Comparison of ENCODE assay signal across 8 cellular contexts in the genomic region with DNA sequence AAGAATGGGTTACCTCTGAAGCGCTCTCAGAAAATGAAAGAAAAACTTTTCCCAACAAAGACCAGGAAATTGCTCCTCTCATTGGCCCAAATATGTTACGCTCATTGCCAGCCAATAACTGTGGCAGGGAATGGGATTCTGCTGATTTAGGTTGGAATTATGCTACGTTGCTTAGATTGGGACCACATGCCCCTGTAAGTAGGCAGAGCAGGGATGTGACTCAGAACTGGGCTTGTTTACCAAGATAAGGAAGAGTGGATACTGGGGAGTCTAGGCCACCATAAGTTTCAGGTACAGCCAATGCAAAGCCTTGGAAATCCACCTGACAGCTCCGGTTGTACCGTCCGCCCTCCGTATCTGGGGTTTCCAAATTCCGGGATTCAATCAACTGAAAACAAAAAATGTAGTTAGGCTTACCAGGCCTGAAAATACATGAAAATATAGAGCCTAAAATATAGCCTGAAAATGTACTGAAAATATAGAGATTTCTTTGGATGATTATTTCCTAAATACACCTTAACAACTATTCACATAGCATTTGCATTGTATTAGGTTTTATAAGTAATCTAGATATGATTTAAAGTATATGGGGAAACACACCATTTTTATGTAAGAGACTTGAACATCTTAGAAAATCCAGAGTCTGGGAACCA. TPM values are rescaled to one million over a fixed set of nuclear protein-coding genes. Genes with fewer than 3 reads are reported as not detected.
A peak's percentile ranks its signal among the peaks of the same experiment; 100 is the strongest.
DNase-seq lines count a peak whose midpoint lies in the region; ATAC-seq and TF ChIP-seq lines count a peak whose summit lies in the region.
"Had no signal": no experiment of that assay in that cellular context is flagged by ENCODE, and none has a peak within 500 bp of the region (broad histone marks: within the 10 kb centered on the region; RNA-seq: fewer than 3 reads in every experiment).

No MANE protein-coding gene starts in this region.

- H3K36me3 ChIP-seq in GM23338 (ENCODE audit: insufficient read depth) (peaks cover 8% of the 10 kb centered on the region; the same call in 1 of the 2 replicates), smooth muscle cell (ENCODE audit: low read depth) (no peaks in the 10 kb centered on the region)

- no peak overlapping the region for H3K27ac Mint-ChIP-seq in GM23338
- no peak overlapping the region for H3K27ac Mint-ChIP-seq in WTC11

- H3K4me3 Mint-ChIP-seq in GM23338 = peak overlapping the region; percentile 79; the same call in 2 of the 3 replicates
- H3K4me3 Mint-ChIP-seq in WTC11 = peak overlapping the region; percentile 75

- H3K27ac ChIP-seq in GM23338 (ENCODE audit: low read depth) (no peak overlapping the region), smooth muscle cell (ENCODE audit: low read depth) (no peak overlapping the region)
- H3K27ac ChIP-seq: HL-60 had no signal

- H3K4me3 ChIP-seq in GM23338 (peak overlapping the region; percentile 89), foreskin fibroblast (ENCODE audit: low read depth in 1 of 2, low read length in 2 of 2) (peak overlapping the region; percentile 77 to 79), smooth muscle cell (peak overlapping the region; percentile 79)

- H3K79me2 ChIP-seq in GM23338 (replicated peaks; ENCODE audit: insufficient read depth) (peaks cover 30% of the 10 kb centered on the region), smooth muscle cell (ENCODE audit: low read depth) (peaks cover 33% of the 10 kb centered on the region)

- no peaks in the 10 kb centered on the region for H3K9me2 ChIP-seq in GM23338 (ENCODE audit: insufficient read depth)

- H3K27me3 ChIP-seq in GM23338 (ENCODE audit: insufficient read depth) (no peaks in the 10 kb centered on the region; the same call in 1 of the 2 replicates), smooth muscle cell (ENCODE audit: low read depth) (no peaks in the 10 kb centered on the region)

- H3K4me1 ChIP-seq in GM23338 (ENCODE audit: insufficient read depth) (peaks cover 27% of the 10 kb centered on the region), smooth muscle cell (ENCODE audit: low read depth) (peaks cover 26% of the 10 kb centered on the region)

- ATAC-seq in GM23338 (no peak), WTC11 (no peak)

- H4K20me1 ChIP-seq in GM23338 (replicated peaks; ENCODE audit: insufficient read depth) (no peaks in the 10 kb centered on the region), smooth muscle cell (ENCODE audit: low read depth) (peaks cover 18% of the 10 kb centered on the region)

- 89% methylated on average over 8 of the region's 8 CpGs for WGBS in smooth muscle cell (ENCODE audit: low lambda C conversion rate)

- H3K4me2 ChIP-seq in GM23338 (peak overlapping the region; percentile 87), smooth muscle cell (peak overlapping the region; percentile 97)

- H2AFZ ChIP-seq in GM23338 (no peak overlapping the region), smooth muscle cell (ENCODE audit: low read depth) (peak overlapping the region; percentile 92)

- no peaks in the 10 kb centered on the region for H3F3A ChIP-seq in GM23338 (replicated peaks; ENCODE audit: low read depth)
- H3F3A ChIP-seq in smooth muscle cell (ENCODE audit: low read depth) = peaks cover 6% of the 10 kb centered on the region

- TF ChIP-seq CTCF in GM23338 (conservative IDR thresholded peaks at IDR 0.05; ENCODE audit: low read depth in 2 of 2) = no peak
- no peak for TF ChIP-seq CTCF in WTC11 (IDR thresholded peaks at IDR 0.05)
- TF ChIP-seq CTCF in foreskin fibroblast (IDR thresholded peaks at IDR 0.05; ENCODE audit: low read depth, low read length) = no peak
- no peak for TF ChIP-seq CTCF in smooth muscle cell (IDR thresholded peaks at IDR 0.05; ENCODE audit: borderline replicate concordance, insufficient read depth, poor library complexity, severe bottlenecking)

- POLR2A ChIA-PET in WTC11 (lab: Charles Lee) = no interaction called here

- H3K36me3 Mint-ChIP-seq in GM23338 (ENCODE audit: low read depth) (peaks cover 30% of the 10 kb centered on the region), WTC11 (peaks cover 18% of the 10 kb centered on the region)

- H3K9me3 ChIP-seq in smooth muscle cell (replicated peaks; ENCODE audit: low read depth) = no peaks in the 10 kb centered on the region

- no peak overlapping the region for H3K9ac ChIP-seq in smooth muscle cell (ENCODE audit: low read depth)

- no peak for DNase-seq in GM23338 (ENCODE audit: low spot score)
- no peak for DNase-seq in WTC11 (ENCODE audit: low spot score)
- DNase-seq in foreskin fibroblast = peak in 1 of 2 donors; percentile 21
- DNase-seq in smooth muscle cell (lab: John Stamatoyannopoulos, UW; ENCODE audit: unreplicated experiment) = no peak
- DNase-seq in NCI-H187 (lab: John Stamatoyannopoulos, UW) = no peak
- no peak for DNase-seq in activated gamma-delta T cell (lab: John Stamatoyannopoulos, UW)
- DNase-seq in DMS 273 (lab: John Stamatoyannopoulos, UW; ENCODE audit: unreplicated experiment) = no peak

- H3K9me3 Mint-ChIP-seq in GM23338 (peaks cover 11% of the 10 kb centered on the region; the same call in 1 of the 3 replicates), WTC11 (peaks cover 14% of the 10 kb centered on the region)

- H3K27me3 Mint-ChIP-seq in GM23338 (ENCODE audit: insufficient read depth, low read depth, poor library complexity) = peaks cover 14% of the 10 kb centered on the region
- H3K27me3 Mint-ChIP-seq in WTC11 (ENCODE audit: low read depth) = peaks cover 17% of the 10 kb centered on the region

- CTCF ChIA-PET in WTC11 (lab: Charles Lee) = no interaction called here

- peaks cover 24% of the 10 kb centered on the region for H3K4me1 Mint-ChIP-seq in GM23338
- peaks cover 34% of the 10 kb centered on the region for H3K4me1 Mint-ChIP-seq in WTC11

TF ChIP-seq in GM23338, 12 proteins besides CTCF, POLR2A, EP300 and RAD21 (continues in another document):
- TF ChIP-seq JUNB (IDR thresholded peaks at IDR 0.05; ENCODE audit: unreplicated experiment) = no peak

TF ChIP-seq in WTC11, 78 proteins besides CTCF, POLR2A, EP300 and RAD21 (continues in another document):
- TF ChIP-seq GRHL2 (CRISPR knock-in tag; IDR thresholded peaks at IDR 0.05; ENCODE audit: insufficient replicate concordance, severe bottlenecking) (no peak), ZNF416 (CRISPR knock-in tag; IDR thresholded peaks at IDR 0.05) (no peak), ETV6 (CRISPR knock-in tag; IDR thresholded peaks at IDR 0.05) (no peak), CBFB (CRISPR knock-in tag; IDR thresholded peaks at IDR 0.05; ENCODE audit: low read depth) (no peak), ZNF121 (CRISPR knock-in tag; IDR thresholded peaks at IDR 0.05) (no peak), AFF4 (CRISPR knock-in tag; IDR thresholded peaks at IDR 0.05; ENCODE audit: borderline replicate concordance) (no peak), ATF3 (CRISPR knock-in tag; conservative IDR thresholded peaks at IDR 0.05) (no peak)
- TF ChIP-seq, protein P1, sequence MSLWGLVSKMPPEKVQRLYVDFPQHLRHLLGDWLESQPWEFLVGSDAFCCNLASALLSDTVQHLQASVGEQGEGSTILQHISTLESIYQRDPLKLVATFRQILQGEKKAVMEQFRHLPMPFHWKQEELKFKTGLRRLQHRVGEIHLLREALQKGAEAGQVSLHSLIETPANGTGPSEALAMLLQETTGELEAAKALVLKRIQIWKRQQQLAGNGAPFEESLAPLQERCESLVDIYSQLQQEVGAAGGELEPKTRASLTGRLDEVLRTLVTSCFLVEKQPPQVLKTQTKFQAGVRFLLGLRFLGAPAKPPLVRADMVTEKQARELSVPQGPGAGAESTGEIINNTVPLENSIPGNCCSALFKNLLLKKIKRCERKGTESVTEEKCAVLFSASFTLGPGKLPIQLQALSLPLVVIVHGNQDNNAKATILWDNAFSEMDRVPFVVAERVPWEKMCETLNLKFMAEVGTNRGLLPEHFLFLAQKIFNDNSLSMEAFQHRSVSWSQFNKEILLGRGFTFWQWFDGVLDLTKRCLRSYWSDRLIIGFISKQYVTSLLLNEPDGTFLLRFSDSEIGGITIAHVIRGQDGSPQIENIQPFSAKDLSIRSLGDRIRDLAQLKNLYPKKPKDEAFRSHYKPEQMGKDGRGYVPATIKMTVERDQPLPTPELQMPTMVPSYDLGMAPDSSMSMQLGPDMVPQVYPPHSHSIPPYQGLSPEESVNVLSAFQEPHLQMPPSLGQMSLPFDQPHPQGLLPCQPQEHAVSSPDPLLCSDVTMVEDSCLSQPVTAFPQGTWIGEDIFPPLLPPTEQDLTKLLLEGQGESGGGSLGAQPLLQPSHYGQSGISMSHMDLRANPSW (CRISPR knock-in tag; conservative IDR thresholded peaks at IDR 0.05; ENCODE audit: low read depth) = no peak

RNA-seq across cellular contexts. Expression of gene TCF12, which starts 1.5 kb away (rescaled TPM):
- 69.2 and 104 TPM in 2 replicates for total RNA-seq in GM23338 (2014; rRNA removed; shearing (Covaris generic))
- polyA plus RNA-seq in GM23338 (2016; fragmentation: Nextera tagmentation; extraction: Ambion mirVana) = 26.9 and 27.6 TPM in 2 replicates
- total RNA-seq in WTC11 (2021) = 73.2 to 92.9 TPM (median 81.3 TPM) in 3 replicates
- total RNA-seq in smooth muscle cell = 136 and 302 TPM in 2 replicates
- 50.3 and 54.1 TPM in 2 replicates for polyA plus RNA-seq in smooth muscle cell
